ENCODE assay signal across 24 cellular contexts in genomic region chr3:105139851-105140560, GRCh38.
DNase-seq lines count a peak whose midpoint lies in the region; ATAC-seq and TF ChIP-seq lines count a peak whose summit lies in the region.
"Had no signal": no experiment of that assay in that cellular context is flagged by ENCODE, and none has a peak within 500 bp of the region (broad histone marks: within the 10 kb centered on the region; RNA-seq: fewer than 3 reads in every experiment).

No MANE protein-coding gene starts in this region.

- H3K4me1 Mint-ChIP-seq in Caco-2 (ENCODE audit: low read depth, unreplicated experiment) = no peaks in the 10 kb centered on the region
- H3K4me1 Mint-ChIP-seq in endodermal cell = no peaks in the 10 kb centered on the region
- H3K4me1 Mint-ChIP-seq: activated CD4-positive, alpha-beta T cell treated with anti-CD3 and anti-CD28 coated beads, Interleukin-2, amount 10 ng/mL, durations not matched to agents 7 days and 5 days had no signal

- POLR2A ChIA-PET in Caco-2 (lab: Charles Lee) = no interaction called here

- H3K9me3 Mint-ChIP-seq in Caco-2 (ENCODE audit: unreplicated experiment) (no peaks in the 10 kb centered on the region), endodermal cell (no peaks in the 10 kb centered on the region)
- H3K9me3 Mint-ChIP-seq: activated CD4-positive, alpha-beta T cell treated with anti-CD3 and anti-CD28 coated beads, Interleukin-2, amount 10 ng/mL, durations not matched to agents 7 days and 5 days; activated naive CD4-positive, alpha-beta T cell treated with anti-CD3 and anti-CD28 coated beads, Interleukin-2, amount 50 U/mL, for 72 hours; HFFc6 had no signal

- DNase-seq in CD1c-positive myeloid dendritic cell (ENCODE audit: extremely low spot score) (peak; percentile 47), LNCaP clone FGC (ENCODE audit: low read depth) (peak; percentile 30), SKM-1 (lab: John Stamatoyannopoulos, UW; ENCODE audit: unreplicated experiment) (peak; percentile 63), lower lobe of right lung (peak; percentile 64), Caco-2 (no peak), endodermal cell (no peak), AG08396 (ENCODE audit: low spot score) (no peak)
- no peak for DNase-seq in activated CD4-positive, CD25-positive, alpha-beta regulatory T cell treated with anti-CD3 and anti-CD28 coated beads, Interleukin-2, amount 50 U/mL, for 72 hours
- DNase-seq: activated CD4-positive, alpha-beta T cell treated with anti-CD3 and anti-CD28 coated beads, Interleukin-2, amount 10 ng/mL, durations not matched to agents 7 days and 5 days; C1 segment of cervical spinal cord; caudate nucleus; DMS153; GM23248; HFFc6; left ventricle myocardium superior; NCI-H1694; NCI-H2171 treated with DMSO at 0.1 percent for 48 hours; NCI-H69; SHP77; T-helper 1 cell had no signal

- H3K4me3 Mint-ChIP-seq in Caco-2 (ENCODE audit: unreplicated experiment) (no peak overlapping the region), endodermal cell (no peak overlapping the region)
- H3K4me3 Mint-ChIP-seq: activated CD4-positive, alpha-beta T cell treated with anti-CD3 and anti-CD28 coated beads, Interleukin-2, amount 10 ng/mL, durations not matched to agents 7 days and 5 days; HFFc6 had no signal

- WGBS in endodermal cell (ENCODE audit: insufficient coverage in 1 of 2, insufficient read length in 1 of 2), 2 experiments = 95 to 98% methylated on average over 5 to 8 of the region's 8 CpGs

- no peak overlapping the region for H3K27ac ChIP-seq in lower lobe of right lung
- H3K27ac ChIP-seq in endodermal cell (ENCODE audit: low read depth, low read length) = no peak overlapping the region
- H3K27ac ChIP-seq: ascending aorta, epithelial cell of prostate, GM23248, hepatocyte had no signal

- H3K36me3 Mint-ChIP-seq in Caco-2 (ENCODE audit: insufficient read depth, unreplicated experiment) (no peaks in the 10 kb centered on the region), endodermal cell (ENCODE audit: low read depth) (no peaks in the 10 kb centered on the region)
- H3K36me3 Mint-ChIP-seq: activated naive CD4-positive, alpha-beta T cell treated with anti-CD3 and anti-CD28 coated beads, Interleukin-2, amount 50 U/mL, for 72 hours had no signal

- H3K27me3 Mint-ChIP-seq in Caco-2 (ENCODE audit: insufficient read depth, unreplicated experiment) = no peaks in the 10 kb centered on the region
- no peaks in the 10 kb centered on the region for H3K27me3 Mint-ChIP-seq in endodermal cell (ENCODE audit: insufficient read depth)
- H3K27me3 Mint-ChIP-seq: activated CD4-positive, alpha-beta T cell treated with anti-CD3 and anti-CD28 coated beads, Interleukin-2, amount 10 ng/mL, durations not matched to agents 7 days and 5 days had no signal

- H3K27me3 ChIP-seq in lower lobe of right lung (ENCODE audit: low read depth) (no peaks in the 10 kb centered on the region), Caco-2 (replicated peaks; ENCODE audit: control insufficient read depth, insufficient read depth, low read length) (no peaks in the 10 kb centered on the region), endodermal cell (ENCODE audit: control insufficient read depth, insufficient read depth, low read length, poor library complexity, severe bottlenecking) (no peaks in the 10 kb centered on the region)
- H3K27me3 ChIP-seq: ascending aorta, hepatocyte had no signal

- H3K4me3 ChIP-seq in LNCaP clone FGC (ENCODE audit: low read depth, low read length) (no peak overlapping the region), lower lobe of right lung (no peak overlapping the region), Caco-2 (ENCODE audit: low read depth, low read length) (no peak overlapping the region), endodermal cell (ENCODE audit: low read length) (no peak overlapping the region)
- H3K4me3 ChIP-seq: ascending aorta, GM23248, hepatocyte had no signal

- intact Hi-C loops in lower lobe of right lung (cut with DNase I) = no loop called here
- intact Hi-C loops in Caco-2 (cut with micrococcal nuclease; ENCODE audit: unreplicated experiment) = no loop called here

- H3K4me1 ChIP-seq in lower lobe of right lung = peaks cover 11% of the 10 kb centered on the region
- no peaks in the 10 kb centered on the region for H3K4me1 ChIP-seq in Caco-2
- H3K4me1 ChIP-seq in endodermal cell (ENCODE audit: control insufficient read depth, insufficient read depth, low read length) = no peaks in the 10 kb centered on the region
- H3K4me1 ChIP-seq: ascending aorta had no signal

- TF ChIP-seq CTCF in LNCaP clone FGC (IDR thresholded peaks at IDR 0.05; ENCODE audit: control insufficient read depth, extremely low read depth, insufficient read depth) (no peak), lower lobe of right lung (IDR thresholded peaks at IDR 0.05) (no peak), Caco-2 (IDR thresholded peaks at IDR 0.05; ENCODE audit: insufficient read depth in 1 of 2, low read depth in 1 of 2, low read length in 1 of 2, severe bottlenecking in 1 of 2, unreplicated experiment in 1 of 2) (no peak), endodermal cell (conservative IDR thresholded peaks at IDR 0.05) (no peak)

- no peaks in the 10 kb centered on the region for H3K36me3 ChIP-seq in lower lobe of right lung
- H3K36me3 ChIP-seq in Caco-2 (ENCODE audit: control insufficient read depth, insufficient read depth, low read length) = no peaks in the 10 kb centered on the region
- no peaks in the 10 kb centered on the region for H3K36me3 ChIP-seq in endodermal cell (ENCODE audit: control insufficient read depth, insufficient read depth, low read length)
- H3K36me3 ChIP-seq: ascending aorta had no signal

- H3K27ac Mint-ChIP-seq in Caco-2 (ENCODE audit: unreplicated experiment) (no peak overlapping the region), endodermal cell (no peak overlapping the region)
- H3K27ac Mint-ChIP-seq: activated CD4-positive, alpha-beta T cell treated with anti-CD3 and anti-CD28 coated beads, Interleukin-2, amount 10 ng/mL, durations not matched to agents 7 days and 5 days; activated naive CD4-positive, alpha-beta T cell treated with anti-CD3 and anti-CD28 coated beads, Interleukin-2, amount 50 U/mL, for 72 hours; HFFc6 had no signal

- peak; percentile 50 to 61 for ATAC-seq in lower lobe of right lung
- ATAC-seq: activated naive CD4-positive, alpha-beta T cell treated with anti-CD3 and anti-CD28 coated beads, Interleukin-2, amount 50 U/mL, for 72 hours; left ventricle myocardium superior had no signal

- no peak overlapping the region for H3K9ac ChIP-seq in endodermal cell (ENCODE audit: extremely low read depth, low read length, poor library complexity, severe bottlenecking)
- H3K9ac ChIP-seq: GM23248 had no signal

- CTCF ChIA-PET in Caco-2 (lab: Charles Lee) = no interaction called here

- H3K9me3 ChIP-seq in lower lobe of right lung = no peaks in the 10 kb centered on the region
- no peaks in the 10 kb centered on the region for H3K9me3 ChIP-seq in Caco-2
- H3K9me3 ChIP-seq in endodermal cell (ENCODE audit: control insufficient read depth, low read length) = no peaks in the 10 kb centered on the region
- H3K9me3 ChIP-seq: ascending aorta had no signal

- no TSS peak for BruUV-seq in Caco-2 (replicated peaks; lab: Mats Ljungman, UMichigan)

Comparison
In these comparisons a context has a peak if more than half of its experiments do, and no peak if none do; other contexts are left out.
1. DNase-seq: peak in CD1c-positive myeloid dendritic cell (single experiment), LNCaP clone FGC (single experiment), SKM-1 (single experiment) and lower lobe of right lung (single experiment); none in Caco-2 (0 of 2), endodermal cell (single experiment), activated CD4-positive, CD25-positive, alpha-beta regulatory T cell treated with anti-CD3 and anti-CD28 coated beads, Interleukin-2, amount 50 U/mL, for 72 hours (single experiment) and AG08396 (single experiment).